Comparison of ENCODE assay signal across 8 cellular contexts in the genomic region with DNA sequence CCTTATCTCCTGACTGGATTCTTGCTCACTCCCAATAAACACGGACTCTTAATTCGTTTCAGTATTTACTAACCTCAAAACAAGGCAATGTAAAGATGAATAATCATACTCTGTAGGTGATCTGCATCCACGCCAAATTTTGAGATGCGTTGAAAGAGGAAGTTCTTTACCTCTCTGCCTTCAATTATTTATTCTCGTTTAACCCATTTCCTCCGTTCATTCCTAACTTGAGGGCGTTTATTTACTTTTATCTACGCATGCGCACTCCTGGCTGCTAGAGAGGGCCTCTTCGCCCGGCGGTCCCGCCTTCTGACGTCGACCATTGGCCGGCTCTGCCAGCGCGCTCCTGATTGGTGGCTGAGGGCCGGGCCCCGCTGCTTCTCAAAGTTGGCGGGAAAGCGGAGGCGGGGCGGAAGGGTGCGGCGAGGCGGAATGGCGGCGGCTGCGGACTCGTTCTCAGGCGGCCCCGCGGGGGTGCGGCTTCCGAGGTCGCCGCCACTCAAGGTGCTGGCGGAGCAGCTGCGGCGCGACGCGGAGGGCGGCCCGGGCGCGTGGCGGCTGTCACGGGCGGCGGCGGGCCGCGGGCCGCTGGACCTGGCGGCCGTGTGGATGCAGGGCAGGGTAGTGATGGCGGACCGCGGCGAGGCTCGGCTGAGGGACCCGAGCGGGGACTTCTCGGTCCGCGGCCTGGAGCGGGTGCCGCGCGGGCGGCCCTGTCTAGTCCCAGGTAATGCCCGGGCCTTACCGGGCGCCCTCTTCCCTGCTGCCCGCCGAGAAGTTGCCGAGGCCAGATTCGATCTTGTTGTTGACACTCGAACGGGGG. TPM values are rescaled to one million over a fixed set of nuclear protein-coding genes. Genes with fewer than 3 reads are reported as not detected.
A peak's percentile ranks its signal among the peaks of the same experiment; 100 is the strongest.
DNase-seq lines count a peak whose midpoint lies in the region; ATAC-seq and TF ChIP-seq lines count a peak whose summit lies in the region.

RMI2 (plus strand) TSS at position 420 of the 823 bp plus-strand sequence; CDS start at position 433, 13 bp downstream.

- no peaks in the 10 kb centered on the region for H3K36me3 ChIP-seq in muscle layer of colon (ENCODE audit: insufficient read depth, low read length)

- H3K9ac ChIP-seq in muscle layer of colon (ENCODE audit: low read length): no peak within 1 kb of the TSS

- H3K27me3 ChIP-seq in muscle layer of colon (ENCODE audit: control insufficient read depth in 1 of 2, insufficient read depth in 2 of 2, low read length in 2 of 2): no peaks in the 10 kb centered on the region

- ATAC-seq in GM21737 (IDR thresholded peaks at IDR 0.05; ENCODE audit: unreplicated experiment) (peak; percentile 95), esophagus mucosa (peak; percentile 93)

- peak within 1 kb of the TSS; percentile 59 to 64 for H3K4me3 ChIP-seq in muscle layer of colon (ENCODE audit: low read depth in 1 of 2, low read length in 2 of 2)

- H3K4me1 ChIP-seq in muscle layer of colon (ENCODE audit: insufficient read depth, low read length): peaks cover 13% of the 10 kb centered on the region

- no peaks in the 10 kb centered on the region for H3K9me3 ChIP-seq in muscle layer of colon (ENCODE audit: low read length)

- DNase-seq in DMS79 (lab: John Stamatoyannopoulos, UW) (peak; percentile 90), KG1 (lab: John Stamatoyannopoulos, UW) (peak; percentile 87)
- DNase-seq in activated T-cell treated with anti-CD3 and anti-CD28 coated beads, Interleukin-2, amount 50 U/mL, for 1 hour: peak; percentile 92
- DNase-seq in stimulated activated CD8-positive, alpha-beta memory T cell treated with anti-CD3 and anti-CD28 coated beads, Interleukin-7, amount 100 ng/mL, for 24 hours (ENCODE audit: low read depth): peak; percentile 93

- no peak within 1 kb of the TSS for H3K27ac ChIP-seq in muscle layer of colon (ENCODE audit: low read depth, low read length)

TF ChIP-seq in PFSK-1, 5 proteins besides CTCF, POLR2A, EP300 and RAD21:
- TF ChIP-seq POLR2AphosphoS5 (IDR thresholded peaks at IDR 0.05; ENCODE audit: low read depth, low read length) (peak; percentile 41), TAF1 (IDR thresholded peaks at IDR 0.05; ENCODE audit: borderline replicate concordance, insufficient read depth, low read length) (no peak), SIN3A (IDR thresholded peaks at IDR 0.05; ENCODE audit: borderline replicate concordance, insufficient read depth, low read length) (peak; percentile 97), FOXP2 (optimal IDR thresholded peaks at IDR 0.05; ENCODE audit: borderline replicate concordance, extremely low read depth, extremely low read length, insufficient read depth) (peak; percentile 43)
- TF ChIP-seq, protein P1, sequence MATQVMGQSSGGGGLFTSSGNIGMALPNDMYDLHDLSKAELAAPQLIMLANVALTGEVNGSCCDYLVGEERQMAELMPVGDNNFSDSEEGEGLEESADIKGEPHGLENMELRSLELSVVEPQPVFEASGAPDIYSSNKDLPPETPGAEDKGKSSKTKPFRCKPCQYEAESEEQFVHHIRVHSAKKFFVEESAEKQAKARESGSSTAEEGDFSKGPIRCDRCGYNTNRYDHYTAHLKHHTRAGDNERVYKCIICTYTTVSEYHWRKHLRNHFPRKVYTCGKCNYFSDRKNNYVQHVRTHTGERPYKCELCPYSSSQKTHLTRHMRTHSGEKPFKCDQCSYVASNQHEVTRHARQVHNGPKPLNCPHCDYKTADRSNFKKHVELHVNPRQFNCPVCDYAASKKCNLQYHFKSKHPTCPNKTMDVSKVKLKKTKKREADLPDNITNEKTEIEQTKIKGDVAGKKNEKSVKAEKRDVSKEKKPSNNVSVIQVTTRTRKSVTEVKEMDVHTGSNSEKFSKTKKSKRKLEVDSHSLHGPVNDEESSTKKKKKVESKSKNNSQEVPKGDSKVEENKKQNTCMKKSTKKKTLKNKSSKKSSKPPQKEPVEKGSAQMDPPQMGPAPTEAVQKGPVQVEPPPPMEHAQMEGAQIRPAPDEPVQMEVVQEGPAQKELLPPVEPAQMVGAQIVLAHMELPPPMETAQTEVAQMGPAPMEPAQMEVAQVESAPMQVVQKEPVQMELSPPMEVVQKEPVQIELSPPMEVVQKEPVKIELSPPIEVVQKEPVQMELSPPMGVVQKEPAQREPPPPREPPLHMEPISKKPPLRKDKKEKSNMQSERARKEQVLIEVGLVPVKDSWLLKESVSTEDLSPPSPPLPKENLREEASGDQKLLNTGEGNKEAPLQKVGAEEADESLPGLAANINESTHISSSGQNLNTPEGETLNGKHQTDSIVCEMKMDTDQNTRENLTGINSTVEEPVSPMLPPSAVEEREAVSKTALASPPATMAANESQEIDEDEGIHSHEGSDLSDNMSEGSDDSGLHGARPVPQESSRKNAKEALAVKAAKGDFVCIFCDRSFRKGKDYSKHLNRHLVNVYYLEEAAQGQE (IDR thresholded peaks at IDR 0.05; ENCODE audit: insufficient read depth in 1 of 2, low read depth in 2 of 2, low read length in 2 of 2): no peak

RNA-seq across cellular contexts. Expression of gene RMI2, which starts in this region (rescaled TPM):
- 5.8 TPM for polyA plus RNA-seq in PFSK-1 (2012; ENCODE audit: insufficient read length, low read depth)
- total RNA-seq in esophagus mucosa: 11.0 TPM
